ENCODE assay signal across 1 cellular context in the genomic region with DNA sequence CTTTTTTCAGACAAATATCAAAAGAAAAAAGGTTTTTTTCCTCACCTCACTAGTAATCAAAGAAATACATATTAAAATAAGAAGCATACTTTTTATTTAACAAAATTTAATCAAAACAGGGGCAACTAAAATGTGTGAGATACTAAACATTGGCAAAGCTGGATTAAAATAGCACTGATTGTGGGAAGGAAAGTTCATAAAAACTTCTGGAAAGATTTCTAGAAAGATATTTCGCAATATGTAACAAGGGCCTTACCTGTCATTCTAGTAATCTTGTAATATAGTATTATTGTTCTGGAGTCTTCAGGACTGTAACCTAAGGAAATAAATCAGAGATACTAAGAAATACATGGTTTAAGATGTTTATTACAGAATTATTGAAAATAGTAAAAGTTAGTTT.
TF ChIP-seq lines count a peak whose summit lies in the region.

No MANE protein-coding gene starts in this region.

TF ChIP-seq in K562, 482 proteins besides CTCF, POLR2A, EP300 and RAD21 (continued from another document):
- TF ChIP-seq, protein P1, sequence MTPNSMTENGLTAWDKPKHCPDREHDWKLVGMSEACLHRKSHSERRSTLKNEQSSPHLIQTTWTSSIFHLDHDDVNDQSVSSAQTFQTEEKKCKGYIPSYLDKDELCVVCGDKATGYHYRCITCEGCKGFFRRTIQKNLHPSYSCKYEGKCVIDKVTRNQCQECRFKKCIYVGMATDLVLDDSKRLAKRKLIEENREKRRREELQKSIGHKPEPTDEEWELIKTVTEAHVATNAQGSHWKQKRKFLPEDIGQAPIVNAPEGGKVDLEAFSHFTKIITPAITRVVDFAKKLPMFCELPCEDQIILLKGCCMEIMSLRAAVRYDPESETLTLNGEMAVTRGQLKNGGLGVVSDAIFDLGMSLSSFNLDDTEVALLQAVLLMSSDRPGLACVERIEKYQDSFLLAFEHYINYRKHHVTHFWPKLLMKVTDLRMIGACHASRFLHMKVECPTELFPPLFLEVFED (CRISPR knock-in tag; conservative IDR thresholded peaks at IDR 0.05): no peak
- TF ChIP-seq EZH2 (IDR thresholded peaks at IDR 0.05; ENCODE audit: borderline replicate concordance, low read depth, low read length): no peak
